ENCODE assay signal across 10 cellular contexts in the genomic region with DNA sequence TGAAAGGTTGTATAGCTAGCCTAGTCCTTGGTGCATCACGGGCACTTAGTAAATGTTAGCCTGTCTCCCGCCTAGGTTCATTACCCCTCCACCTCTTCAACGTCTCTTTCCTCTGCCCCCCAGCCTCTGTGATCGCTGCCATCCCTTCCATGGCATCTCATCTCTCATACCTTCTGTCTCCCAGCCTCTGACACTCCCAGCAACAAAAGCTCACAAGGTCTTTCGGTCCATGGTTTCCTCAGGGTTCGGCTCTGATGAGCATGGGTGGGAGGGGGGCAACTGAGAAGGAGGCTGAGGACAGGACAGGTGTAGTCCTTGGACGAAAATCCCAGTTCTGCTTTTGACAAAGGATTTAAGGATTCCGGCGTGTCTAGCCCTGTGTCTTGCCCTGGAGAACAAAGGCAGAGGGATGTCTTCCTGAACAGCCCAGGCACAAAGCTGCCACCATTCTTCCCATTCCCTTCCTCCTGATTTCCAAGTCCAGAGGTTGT. TPM values are rescaled to one million over a fixed set of nuclear protein-coding genes. Genes with fewer than 3 reads are reported as not detected.
DNase-seq lines count a peak whose midpoint lies in the region; ATAC-seq and TF ChIP-seq lines count a peak whose summit lies in the region.
"Had no signal": no experiment of that assay in that cellular context is flagged by ENCODE, and none has a peak within 500 bp of the region (broad histone marks: within the 10 kb centered on the region; RNA-seq: fewer than 3 reads in every experiment).

No MANE protein-coding gene starts in this region.

- H3K36me3 ChIP-seq in adrenal gland (replicated peaks in 1 of 2) (no peaks in the 10 kb centered on the region), mesenchymal stem cell (ENCODE audit: control insufficient read depth in 1 of 2, insufficient read depth in 2 of 2, low read depth in 1 of 2, low read length in 2 of 2) (no peaks in the 10 kb centered on the region), thymus (ENCODE audit: control insufficient read depth, insufficient read depth) (no peaks in the 10 kb centered on the region), MG63 (no peaks in the 10 kb centered on the region)
- H3K36me3 ChIP-seq: BE2C had no signal

- H3K4me3 ChIP-seq in adrenal gland (no peak overlapping the region), mesenchymal stem cell (ENCODE audit: insufficient read depth in 1 of 2, low read depth in 1 of 2, low read length in 2 of 2) (no peak overlapping the region), thymus (ENCODE audit: low read length) (no peak overlapping the region), MG63 (no peak overlapping the region)

- H3K27me3 ChIP-seq in adrenal gland = no peaks in the 10 kb centered on the region
- no peaks in the 10 kb centered on the region for H3K27me3 ChIP-seq in mesenchymal stem cell (ENCODE audit: control insufficient read depth in 1 of 2, insufficient read depth in 1 of 2, low read length in 2 of 2)
- H3K27me3 ChIP-seq in thymus (ENCODE audit: control insufficient read depth, insufficient read depth) = no peaks in the 10 kb centered on the region
- no peaks in the 10 kb centered on the region for H3K27me3 ChIP-seq in MG63
- H3K27me3 ChIP-seq: BE2C had no signal

- peak overlapping the region; percentile 78 to 87 for H3K18ac ChIP-seq in mesenchymal stem cell (ENCODE audit: low read depth in 1 of 2, low read length in 2 of 2)

- peak overlapping the region; percentile 83 for H2BK120ac ChIP-seq in mesenchymal stem cell (ENCODE audit: low read depth, low read length)

- peaks cover 67% of the 10 kb centered on the region for H3K4me1 Mint-ChIP-seq in activated CD8-positive, alpha-beta memory T cell treated with anti-CD3 and anti-CD28 coated beads, Interleukin-2, amount 10 ng/mL, durations not matched to agents 7 days and 5 days

- peak overlapping the region; percentile 12 for H2BK15ac ChIP-seq in mesenchymal stem cell (ENCODE audit: low read depth, poor library complexity, severe bottlenecking)

- no peaks in the 10 kb centered on the region for H3K79me1 ChIP-seq in mesenchymal stem cell (replicated peaks; ENCODE audit: low read length, poor library complexity, severe bottlenecking)

- peak overlapping the region; percentile 17 for H3K27ac Mint-ChIP-seq in activated CD8-positive, alpha-beta memory T cell treated with anti-CD3 and anti-CD28 coated beads, Interleukin-2, amount 10 ng/mL, durations not matched to agents 7 days and 5 days

- 85 to 90% (median 88%) methylated on average over 9 of the region's 9 CpGs for WGBS in adrenal gland, 4 donors
- WGBS in mesenchymal stem cell = 91% methylated on average over 9 of the region's 9 CpGs
- WGBS in thymus = 91% methylated on average over 9 of the region's 9 CpGs

- no peak for TF ChIP-seq POLR2A in adrenal gland (IDR thresholded peaks at IDR 0.05)

- peak overlapping the region; percentile 94 for H2AK5ac ChIP-seq in mesenchymal stem cell (ENCODE audit: low read length, severe bottlenecking)

- H2BK5ac ChIP-seq in mesenchymal stem cell (ENCODE audit: low read depth, low read length, poor library complexity, severe bottlenecking) = peak overlapping the region; percentile 40

- no peak overlapping the region for H2AFZ ChIP-seq in mesenchymal stem cell (ENCODE audit: low read depth, low read length)

- no peaks in the 10 kb centered on the region for H3K9me3 ChIP-seq in adrenal gland (replicated peaks in 1 of 3)
- H3K9me3 ChIP-seq in mesenchymal stem cell (ENCODE audit: control insufficient read depth, low read length) = no peaks in the 10 kb centered on the region
- H3K9me3 ChIP-seq in thymus (ENCODE audit: control insufficient read depth) = no peaks in the 10 kb centered on the region
- no peaks in the 10 kb centered on the region for H3K9me3 ChIP-seq in MG63
- H3K9me3 ChIP-seq: BE2C had no signal

- peak overlapping the region; percentile 40 to 88 (median 60) for H3K27ac ChIP-seq in adrenal gland
- H3K27ac ChIP-seq in mesenchymal stem cell (ENCODE audit: low read length, poor library complexity, severe bottlenecking) = peak overlapping the region; percentile 97
- peak overlapping the region; percentile 68 for H3K27ac ChIP-seq in thymus (ENCODE audit: low read depth)

- H3K14ac ChIP-seq in mesenchymal stem cell (ENCODE audit: low read length in 2 of 2) = peak overlapping the region in 1 of 2 experiments; percentile 90

- no peaks in the 10 kb centered on the region for H3K27me3 Mint-ChIP-seq in activated CD8-positive, alpha-beta memory T cell treated with anti-CD3 and anti-CD28 coated beads, Interleukin-2, amount 10 ng/mL, durations not matched to agents 7 days and 5 days

- no peak overlapping the region for H3K23ac ChIP-seq in mesenchymal stem cell (ENCODE audit: low read length in 2 of 2)

- H4K91ac ChIP-seq in mesenchymal stem cell (ENCODE audit: low read length) = peak overlapping the region; percentile 93

- ATAC-seq in activated CD8-positive, alpha-beta memory T cell treated with anti-CD3 and anti-CD28 coated beads, Interleukin-2, amount 10 ng/mL, durations not matched to agents 7 days and 5 days = no peak
- ATAC-seq in HG03108 (IDR thresholded peaks at IDR 0.05; ENCODE audit: unreplicated experiment) = no peak

- H3K4me2 ChIP-seq in mesenchymal stem cell (ENCODE audit: low read length, poor library complexity, severe bottlenecking) = no peak overlapping the region

- no peaks in the 10 kb centered on the region for H3K36me3 Mint-ChIP-seq in activated CD8-positive, alpha-beta memory T cell treated with anti-CD3 and anti-CD28 coated beads, Interleukin-2, amount 10 ng/mL, durations not matched to agents 7 days and 5 days

- peak overlapping the region; percentile 86 for H3K9ac ChIP-seq in mesenchymal stem cell (ENCODE audit: low read length)

- peak overlapping the region; percentile 80 to 86 for H3K4ac ChIP-seq in mesenchymal stem cell (ENCODE audit: low read depth in 1 of 2, low read length in 2 of 2)

- H3K9me3 Mint-ChIP-seq in activated CD8-positive, alpha-beta memory T cell treated with anti-CD3 and anti-CD28 coated beads, Interleukin-2, amount 10 ng/mL, durations not matched to agents 7 days and 5 days (ENCODE audit: low read depth) = no peaks in the 10 kb centered on the region

- CTCF ChIA-PET in activated CD8-positive, alpha-beta memory T cell treated with anti-CD3 and anti-CD28 coated beads, Interleukin-2, amount 10 ng/mL, durations not matched to agents 7 days and 5 days (lab: Charles Lee) = interaction anchor here (0.9 to 27.4 kb wide), 6 partner anchors 10 to 190 kb away, joined by 3 to 447 read pairs (median 15); partner anchors contain the start of gene CCR7

- intact Hi-C loops in adrenal gland (cut with DNase I) = no loop called here

- TF ChIP-seq CTCF in adrenal gland (IDR thresholded peaks at IDR 0.05) = no peak

- H3K4me3 Mint-ChIP-seq in activated CD8-positive, alpha-beta memory T cell treated with anti-CD3 and anti-CD28 coated beads, Interleukin-2, amount 10 ng/mL, durations not matched to agents 7 days and 5 days = no peak overlapping the region

- H3K4me1 ChIP-seq in adrenal gland (replicated peaks in 1 of 2) = peaks cover 31 to 54% of the 10 kb centered on the region in 2 donors
- H3K4me1 ChIP-seq in mesenchymal stem cell (ENCODE audit: control insufficient read depth, insufficient read depth, low read depth, low read length) = peaks cover 45% of the 10 kb centered on the region
- peaks cover 58% of the 10 kb centered on the region for H3K4me1 ChIP-seq in thymus (ENCODE audit: control insufficient read depth, insufficient read depth, low read length)

- peak overlapping the region; percentile 86 for H4K8ac ChIP-seq in mesenchymal stem cell (ENCODE audit: low read length)

- no peak for DNase-seq in activated CD8-positive, alpha-beta memory T cell treated with anti-CD3 and anti-CD28 coated beads, Interleukin-2, amount 10 ng/mL, durations not matched to agents 7 days and 5 days
- no peak for DNase-seq in activated CD8-positive, alpha-beta memory T cell treated with anti-CD3 and anti-CD28 coated beads, Interleukin-2, amount 50 U/mL, for 48 hours
- DNase-seq in adrenal gland (peak in 3 of 7 donors; percentile 10 to 17 (median 10)), mesenchymal stem cell (no peak), HuH-7.5 (ENCODE audit: low spot score) (no peak), MG63 (no peak)
- DNase-seq: T-helper 9 cell had no signal

- H2BK12ac ChIP-seq in mesenchymal stem cell (ENCODE audit: low read length in 2 of 2) = peak overlapping the region; percentile 81 to 96

RNA-seq across cellular contexts. Expression of gene CCR7, which starts 16.7 kb away (rescaled TPM):
- 10 to 100 TPM; 43.5 to 83.9 TPM for total RNA-seq in activated CD8-positive, alpha-beta memory T cell treated with anti-CD3 and anti-CD28 coated beads, Interleukin-2, amount 10 ng/mL, durations not matched to agents 7 days and 5 days
- total RNA-seq in adrenal gland = 1 to 10 TPM in 1 of 8 donors, under 1 TPM in 5, not detected in 2; 0.14 to 1.0 (median 0.49) TPM
- polyA plus RNA-seq in adrenal gland = under 1 TPM; 0.11 to 0.40 (median 0.30) TPM
- 0.08 TPM for polyA plus RNA-seq in mesenchymal stem cell (2013, experiment 1 of 2)
- polyA plus RNA-seq in mesenchymal stem cell (2013, experiment 2 of 2) = 0.14 TPM
- 102 TPM for polyA plus RNA-seq in thymus
- not detected in 2 replicates for total RNA-seq in MG63 (2014; rRNA removed; shearing (Covaris generic); ENCODE audit: low replicate concordance)

RNA-seq across cellular contexts. Expression of gene TNS4, which starts 47.1 kb away (rescaled TPM):
- 1 to 10 TPM; 4.2 to 5.8 TPM for total RNA-seq in activated CD8-positive, alpha-beta memory T cell treated with anti-CD3 and anti-CD28 coated beads, Interleukin-2, amount 10 ng/mL, durations not matched to agents 7 days and 5 days
- under 1 TPM in 3 of 8 donors, not detected in 5; 0.11 to 0.32 (median 0.14) TPM for total RNA-seq in adrenal gland
- under 1 TPM in 2 of 3 donors, not detected in 1; 0.07 to 0.08 TPM for polyA plus RNA-seq in adrenal gland
- polyA plus RNA-seq in mesenchymal stem cell (2013, experiment 1 of 2) = not detected
- 0.12 TPM for polyA plus RNA-seq in mesenchymal stem cell (2013, experiment 2 of 2)
- polyA plus RNA-seq in thymus = 24.8 TPM
- not detected in 2 replicates for total RNA-seq in MG63 (2014; rRNA removed; shearing (Covaris generic); ENCODE audit: low replicate concordance)

Comparison
In these comparisons a context has a peak if more than half of its experiments do, and no peak if none do; other contexts are left out.
1. RNA of gene CCR7, which starts 16.7 kb away (total RNA-seq): 43.5 to 83.9 TPM in activated CD8-positive, alpha-beta memory T cell treated with anti-CD3 and anti-CD28 coated beads, Interleukin-2, amount 10 ng/mL, durations not matched to agents 7 days and 5 days; 0.14 to 1.0 TPM in adrenal gland and not detected in MG63; every median in the first group is over 10 times any median in the second.
2. Peak in every context shown above with its lines, with median percentiles within 50 percentile points of each other: H3K27ac ChIP-seq.